ENCODE assay signal across 14 cellular contexts in the genomic region with DNA sequence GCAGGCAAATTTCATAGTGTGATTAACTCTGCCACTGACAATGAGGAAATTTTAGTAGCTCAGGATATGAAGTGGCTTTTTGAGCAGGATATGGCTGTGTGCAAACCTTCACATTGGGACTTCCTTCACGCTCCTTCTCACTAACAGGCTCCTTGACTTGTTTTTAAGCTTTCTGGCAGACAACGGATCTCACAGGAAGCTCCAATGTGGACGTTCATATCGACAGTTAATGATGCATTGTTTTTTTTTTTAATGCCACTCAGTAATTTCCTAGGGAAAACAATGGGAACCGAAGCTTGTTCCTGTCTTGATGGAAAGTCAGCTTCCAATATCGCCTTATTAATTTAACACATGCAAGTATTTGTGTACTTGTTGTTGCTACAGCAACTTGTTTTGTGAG.
DNase-seq lines count a peak whose midpoint lies in the region; ATAC-seq, FAIRE-seq and TF ChIP-seq lines count a peak whose summit lies in the region.
"Had no signal": no experiment of that assay in that cellular context is flagged by ENCODE, and none has a peak within 500 bp of the region (broad histone marks: within the 10 kb centered on the region; RNA-seq: fewer than 3 reads in every experiment).

No MANE protein-coding gene starts in this region.

- no peak for TF ChIP-seq POLR2A in right lobe of liver (IDR thresholded peaks at IDR 0.05)
- TF ChIP-seq POLR2A in HepG2 (IDR thresholded peaks at IDR 0.05; ENCODE audit: insufficient read depth in 1 of 2, low read depth in 2 of 2, low read length in 2 of 2): no peak
- TF ChIP-seq POLR2A in transverse colon (IDR thresholded peaks at IDR 0.05): no peak

- H3K79me2 ChIP-seq in HepG2 (ENCODE audit: insufficient read depth, low read length): no peaks in the 10 kb centered on the region

- H3K18ac ChIP-seq in mesenchymal stem cell (ENCODE audit: low read depth in 1 of 2, low read length in 2 of 2): peak overlapping the region; percentile 55 to 64

- H3K23ac ChIP-seq in mesenchymal stem cell (ENCODE audit: low read length in 2 of 2): no peak overlapping the region

- ATAC-seq in right lobe of liver (peak; percentile 65 to 80 (median 68)), HepG2 (no peak), GM21529 (IDR thresholded peaks at IDR 0.05; ENCODE audit: unreplicated experiment) (no peak)

- H3K4me1 ChIP-seq in right lobe of liver: no peaks in the 10 kb centered on the region
- H3K4me1 ChIP-seq in HepG2 (ENCODE audit: insufficient read depth, low read length): peaks cover 25% of the 10 kb centered on the region
- no peaks in the 10 kb centered on the region for H3K4me1 ChIP-seq in colonic mucosa
- peaks cover 13% of the 10 kb centered on the region for H3K4me1 ChIP-seq in mesenchymal stem cell (ENCODE audit: control insufficient read depth, insufficient read depth, low read depth, low read length)
- H3K4me1 ChIP-seq in transverse colon: peaks cover 0 to 11% (median 2%) of the 10 kb centered on the region in 4 donors

- H3K36me3 ChIP-seq in right lobe of liver (peaks cover 0 to 19% (median 9%) of the 10 kb centered on the region in 4 donors), HepG2 (replicated peaks in 1 of 2; ENCODE audit: control insufficient read depth in 1 of 2, insufficient read depth in 2 of 2, low read length in 2 of 2) (no peaks in the 10 kb centered on the region; a peak in 2 of 5 replicates), colonic mucosa (no peaks in the 10 kb centered on the region), mesenchymal stem cell (ENCODE audit: control insufficient read depth in 1 of 2, insufficient read depth in 2 of 2, low read depth in 1 of 2, low read length in 2 of 2) (peaks cover 33 to 98% of the 10 kb centered on the region in 2 experiments), transverse colon (peaks cover 0 to 4% (median 0%) of the 10 kb centered on the region in 4 donors)

- no peaks in the 10 kb centered on the region for H3K27me3 ChIP-seq in right lobe of liver
- H3K27me3 ChIP-seq in HepG2 (ENCODE audit: control insufficient read depth in 1 of 2, insufficient read depth in 2 of 2, low read length in 2 of 2): no peaks in the 10 kb centered on the region
- no peaks in the 10 kb centered on the region for H3K27me3 ChIP-seq in colonic mucosa
- H3K27me3 ChIP-seq in mesenchymal stem cell (ENCODE audit: control insufficient read depth in 1 of 2, insufficient read depth in 1 of 2, low read length in 2 of 2): no peaks in the 10 kb centered on the region
- H3K27me3 ChIP-seq in transverse colon: no peaks in the 10 kb centered on the region

- POLR2A ChIA-PET in HepG2 (lab: Yijun Ruan, JAX): no interaction called here

- H2BK120ac ChIP-seq in mesenchymal stem cell (ENCODE audit: low read depth, low read length): no peak overlapping the region

- H3K9me3 ChIP-seq in right lobe of liver: no peaks in the 10 kb centered on the region
- no peaks in the 10 kb centered on the region for H3K9me3 ChIP-seq in HepG2 (ENCODE audit: low read length)
- no peaks in the 10 kb centered on the region for H3K9me3 ChIP-seq in colonic mucosa
- no peaks in the 10 kb centered on the region for H3K9me3 ChIP-seq in mesenchymal stem cell (ENCODE audit: control insufficient read depth, low read length)
- no peaks in the 10 kb centered on the region for H3K9me3 ChIP-seq in transverse colon

- TF ChIP-seq RAD21 in HepG2 (CRISPR knock-in tag; IDR thresholded peaks at IDR 0.05): no peak

- H2AFZ ChIP-seq in HepG2 (ENCODE audit: low read length) (no peak overlapping the region), mesenchymal stem cell (ENCODE audit: low read depth, low read length) (no peak overlapping the region)

- H2AK5ac ChIP-seq in mesenchymal stem cell (ENCODE audit: low read length, severe bottlenecking): peak overlapping the region; percentile 29

- FAIRE-seq in HepG2 (lab: Jason Lieb, UNC): no peak
- FAIRE-seq: H1 had no signal

- H4K8ac ChIP-seq in mesenchymal stem cell (ENCODE audit: low read length): no peak overlapping the region

- H3K9ac ChIP-seq in HepG2 (ENCODE audit: insufficient read depth, low read depth, low read length) (no peak overlapping the region), colonic mucosa (ENCODE audit: low read depth in 2 of 2, low read length in 2 of 2) (no peak overlapping the region), mesenchymal stem cell (ENCODE audit: low read length) (peak overlapping the region; percentile 38)

- no peaks in the 10 kb centered on the region for H4K20me1 ChIP-seq in HepG2 (ENCODE audit: insufficient read depth, low read length)

- no peak overlapping the region for H2BK15ac ChIP-seq in mesenchymal stem cell (ENCODE audit: low read depth, poor library complexity, severe bottlenecking)

- 50% methylated on average over 6 of the region's 6 CpGs for WGBS in right lobe of liver (ENCODE audit: insufficient coverage, low coverage, low lambda C conversion rate, missing lambda C conversion rate)
- WGBS in HepG2 (ENCODE audit: low lambda C conversion rate): 93% methylated on average over 6 of the region's 6 CpGs
- 74% methylated on average over 6 of the region's 6 CpGs for WGBS in mesenchymal stem cell
- WGBS in transverse colon (ENCODE audit: low coverage in 1 of 2), 2 donors: 61 to 80% methylated on average over 6 of the region's 6 CpGs

- no peak overlapping the region for H3K4me2 ChIP-seq in HepG2 (ENCODE audit: low read depth, low read length)
- no peak overlapping the region for H3K4me2 ChIP-seq in mesenchymal stem cell (ENCODE audit: low read length, poor library complexity, severe bottlenecking)

- H3K27ac ChIP-seq in right lobe of liver (peak overlapping the region in 2 of 3 donors; percentile 16 to 33), HepG2 (ENCODE audit: extremely low read length, insufficient read depth, low read length) (no peak overlapping the region), colonic mucosa (peak overlapping the region; percentile 3), mesenchymal stem cell (ENCODE audit: low read length, poor library complexity, severe bottlenecking) (peak overlapping the region; percentile 84), transverse colon (peak overlapping the region in 2 of 4 donors; percentile 32 to 39)
- H3K27ac ChIP-seq: HL-60 had no signal

- DNase-seq in right lobe of liver (no peak), HepG2 (ENCODE audit: low spot score) (no peak), colonic mucosa (no peak), mesenchymal stem cell (no peak), NCI-H526 (lab: John Stamatoyannopoulos, UW) (no peak), transverse colon (no peak), amniotic stem cell (lab: John Stamatoyannopoulos, UW) (no peak)
- DNase-seq: activated CD4-positive, CD25-positive, alpha-beta regulatory T cell treated with anti-CD3 and anti-CD28 coated beads, Interleukin-2, amount 50 U/mL, for 72 hours; activated T-cell treated with anti-CD3 and anti-CD28 coated beads, Interleukin-2, amount 50 U/mL, for 1 hour; hypothalamus; stimulated activated CD4-positive, alpha-beta T cell treated with anti-CD3 and anti-CD28 coated beads, Interleukin-1b, Interleukin-23, amount 100 ng/mL, for 48 hours had no signal

- in situ Hi-C loops in HepG2 (cut with HindIII; ENCODE audit: extremely low pct_ligation_motif_present, low pct_unique_long_range_greater_than_20kb) (no loop called here), transverse colon (cut with MboI; ENCODE audit: low pct_ligation_motif_present in 1 of 4, low pct_unique_long_range_greater_than_20kb in 1 of 4, low sequenced_read_pairs in 3 of 4) (no loop called here)

- TF ChIP-seq CTCF in right lobe of liver (IDR thresholded peaks at IDR 0.05): no peak
- no peak for TF ChIP-seq CTCF in HepG2 (CRISPR knock-in tag; IDR thresholded peaks at IDR 0.05)
- no peak for TF ChIP-seq CTCF in colonic mucosa (IDR thresholded peaks at IDR 0.05)
- TF ChIP-seq CTCF in transverse colon (IDR thresholded peaks at IDR 0.05): no peak

- CTCF ChIA-PET in HepG2 (lab: Yijun Ruan, JAX; ENCODE audit: low intra/inter-chr PET ratio, low total read pairs): no interaction called here

- TF ChIP-seq EP300 in HepG2 (IDR thresholded peaks at IDR 0.05; ENCODE audit: low read depth in 2 of 2, low read length in 2 of 2): no peak
- no peak for TF ChIP-seq EP300 in HepG2 (CRISPR knock-in tag; IDR thresholded peaks at IDR 0.05; ENCODE audit: borderline replicate concordance)
- no peak for TF ChIP-seq EP300 in transverse colon (IDR thresholded peaks at IDR 0.05; ENCODE audit: low read depth)

- no peak overlapping the region for H3K4ac ChIP-seq in mesenchymal stem cell (ENCODE audit: low read depth in 1 of 2, low read length in 2 of 2)

- peak overlapping the region; percentile 29 to 52 for H2BK12ac ChIP-seq in mesenchymal stem cell (ENCODE audit: low read length in 2 of 2)

- intact Hi-C loops in right lobe of liver (cut with DNase I) (no loop called here), HepG2 (cut with micrococcal nuclease; ENCODE audit: unreplicated experiment) (no loop called here), colonic mucosa (cut with DNase I) (no loop called here), transverse colon (cut with DNase I; ENCODE audit: low total_unique reads) (no loop called here)

- BruUV-seq in HepG2 (replicated peaks; lab: Mats Ljungman, UMichigan): no TSS peak

- peak overlapping the region; percentile 73 for H2BK5ac ChIP-seq in mesenchymal stem cell (ENCODE audit: low read depth, low read length, poor library complexity, severe bottlenecking)

- no peak overlapping the region for H3K14ac ChIP-seq in mesenchymal stem cell (ENCODE audit: low read length in 2 of 2)

- H3K4me3 ChIP-seq in right lobe of liver (no peak overlapping the region), HepG2 (replicated peaks in 1 of 3; ENCODE audit: insufficient read depth in 1 of 3, low read depth in 2 of 3, low read length in 3 of 3) (no peak overlapping the region), colonic mucosa (no peak overlapping the region), mesenchymal stem cell (ENCODE audit: insufficient read depth in 1 of 2, low read depth in 1 of 2, low read length in 2 of 2) (no peak overlapping the region), transverse colon (no peak overlapping the region)

- H4K91ac ChIP-seq in mesenchymal stem cell (ENCODE audit: low read length): no peak overlapping the region

- peaks cover 7% of the 10 kb centered on the region for H3K79me1 ChIP-seq in mesenchymal stem cell (replicated peaks; ENCODE audit: low read length, poor library complexity, severe bottlenecking)

TF ChIP-seq in HepG2, 621 proteins besides CTCF, POLR2A, EP300 and RAD21 (continues in another document):
- no peak for TF ChIP-seq GFI1 (CRISPR knock-in tag; IDR thresholded peaks at IDR 0.05; ENCODE audit: borderline replicate concordance)
- no peak for TF ChIP-seq ATF1 (CRISPR knock-in tag; IDR thresholded peaks at IDR 0.05)
- no peak for TF ChIP-seq ZNF792 (CRISPR knock-in tag; IDR thresholded peaks at IDR 0.05)
- no peak for TF ChIP-seq ZNF501 (CRISPR knock-in tag; IDR thresholded peaks at IDR 0.05)

Comparison
In these comparisons a context has a peak if more than half of its experiments do, and no peak if none do; other contexts are left out.
1. ATAC-seq: peak in right lobe of liver (4 of 4); none in HepG2 (single experiment) and GM21529 (single experiment).